ENCODE assay signal across 21 cellular contexts in genomic region chr1:55612988-55613387, GRCh38.
"Had no signal": no experiment of that assay in that cellular context is flagged by ENCODE, and none has a peak within 500 bp of the region (broad histone marks: within the 10 kb centered on the region; RNA-seq: fewer than 3 reads in every experiment).

No MANE protein-coding gene starts in this region.

- H3K27ac Mint-ChIP-seq: activated CD4-positive, alpha-beta T cell treated with anti-CD3 and anti-CD28 coated beads, Interleukin-2, amount 10 ng/mL, durations not matched to agents 24 days and 14 days; activated CD8-positive, alpha-beta T cell treated with anti-CD3 and anti-CD28 coated beads, Interleukin-2, amount 10 ng/mL, durations not matched to agents 7 days and 5 days; activated naive CD8-positive, alpha-beta T cell; endodermal cell; nephron progenitor cell; WTC11 had no signal

- DNase-seq: activated CD4-positive, alpha-beta T cell treated with anti-CD3 and anti-CD28 coated beads, Interleukin-2, amount 10 ng/mL, durations not matched to agents 24 days and 14 days; activated CD8-positive, alpha-beta memory T cell treated with anti-CD3 and anti-CD28 coated beads, Interleukin-2, amount 50 U/mL, for 4 hours; activated CD8-positive, alpha-beta T cell treated with anti-CD3 and anti-CD28 coated beads, Interleukin-2, amount 10 ng/mL, durations not matched to agents 7 days and 5 days; activated gamma-delta T cell; activated T-cell treated with anti-CD3 and anti-CD28 coated beads, Interleukin-2, amount 50 U/mL, for 48 hours; amygdala; endodermal cell; kidney glomerular epithelial cell; mesenchymal stem cell; nephron progenitor cell; right cardiac atrium; stimulated activated CD4-positive, alpha-beta T cell treated with anti-CD3 and anti-CD28 coated beads, Interleukin-4, amount 100 ng/mL, for 4 hours; stimulated activated CD8-positive, alpha-beta memory T cell treated with anti-CD3 and anti-CD28 coated beads, Interleukin-4, amount 100 ng/mL, for 48 hours; stimulated activated naive CD4-positive, alpha-beta T cell treated with Interleukin-2 at 50 U/mL for 16 hours; T-helper 2 cell had no signal

- H3K4me2 ChIP-seq: smooth muscle cell had no signal

- FAIRE-seq: bronchial epithelial cell had no signal

- H3K36me3 Mint-ChIP-seq: activated naive CD8-positive, alpha-beta T cell had no signal

- H3K27me3 ChIP-seq: suprapubic skin had no signal

- H3K4me3 ChIP-seq: prostate gland, smooth muscle cell, suprapubic skin had no signal

- H3K27me3 Mint-ChIP-seq: activated CD4-positive, alpha-beta T cell treated with anti-CD3 and anti-CD28 coated beads, Interleukin-2, amount 10 ng/mL, durations not matched to agents 24 days and 14 days had no signal

- H3K4me1 ChIP-seq: prostate gland had no signal

- H3K36me3 ChIP-seq: prostate gland, suprapubic skin had no signal

- H3K9me3 ChIP-seq: prostate gland, suprapubic skin had no signal

- ATAC-seq: activated CD8-positive, alpha-beta T cell treated with anti-CD3 and anti-CD28 coated beads, Interleukin-2, amount 10 ng/mL, durations not matched to agents 7 days and 5 days; right cardiac atrium; WTC11 had no signal

- H3K27ac ChIP-seq: prostate gland, suprapubic skin had no signal

- H3K4me1 Mint-ChIP-seq: activated CD4-positive, alpha-beta T cell treated with anti-CD3 and anti-CD28 coated beads, Interleukin-2, amount 10 ng/mL, durations not matched to agents 24 days and 14 days; endodermal cell; WTC11 had no signal

- H3K9me3 Mint-ChIP-seq: activated CD4-positive, alpha-beta T cell treated with anti-CD3 and anti-CD28 coated beads, Interleukin-2, amount 10 ng/mL, durations not matched to agents 24 days and 14 days had no signal

- H3K4me3 Mint-ChIP-seq: activated CD4-positive, alpha-beta T cell treated with anti-CD3 and anti-CD28 coated beads, Interleukin-2, amount 10 ng/mL, durations not matched to agents 24 days and 14 days; activated CD8-positive, alpha-beta T cell treated with anti-CD3 and anti-CD28 coated beads, Interleukin-2, amount 10 ng/mL, durations not matched to agents 7 days and 5 days; activated naive CD8-positive, alpha-beta T cell; endodermal cell; nephron progenitor cell; WTC11 had no signal
